Comparison of ENCODE assay signal across 19 cellular contexts in genomic region chr2:108589786-108590185, GRCh38. TPM values are rescaled to one million over a fixed set of nuclear protein-coding genes. Genes with fewer than 3 reads are reported as not detected.
DNase-seq lines count a peak whose midpoint lies in the region; ATAC-seq and TF ChIP-seq lines count a peak whose summit lies in the region.
"Had no signal": no experiment of that assay in that cellular context is flagged by ENCODE, and none has a peak within 500 bp of the region (broad histone marks: within the 10 kb centered on the region; RNA-seq: fewer than 3 reads in every experiment).

No MANE protein-coding gene starts in this region.

- H3K27me3 Mint-ChIP-seq in memory B cell = no peaks in the 10 kb centered on the region
- H3K27me3 Mint-ChIP-seq in stimulated activated naive B cell treated with anti-CD40 and anti-IgM and Interleukin-4, amounts not matched to agents 10 μg/mL and 1 μg/mL and 100 μg/mL, for 72 hours = no peaks in the 10 kb centered on the region
- no peaks in the 10 kb centered on the region for H3K27me3 Mint-ChIP-seq in CD8-positive, alpha-beta T cell (ENCODE audit: low read depth)

- peaks cover 53% of the 10 kb centered on the region for H3K4me1 Mint-ChIP-seq in memory B cell
- peaks cover 53 to 92% of the 10 kb centered on the region in 2 donors for H3K4me1 Mint-ChIP-seq in stimulated activated naive B cell treated with anti-CD40 and anti-IgM and Interleukin-4, amounts not matched to agents 10 μg/mL and 1 μg/mL and 100 μg/mL, for 72 hours
- peaks cover 23% of the 10 kb centered on the region for H3K4me1 Mint-ChIP-seq in CD8-positive, alpha-beta T cell (ENCODE audit: low read depth)

- H3K27me3 ChIP-seq in brain microvascular endothelial cell (replicated peaks) = no peaks in the 10 kb centered on the region
- H3K27me3 ChIP-seq in CD8-positive, alpha-beta T cell (ENCODE audit: insufficient read depth, low read length) = no peaks in the 10 kb centered on the region
- H3K27me3 ChIP-seq: SJCRH30, suprapubic skin had no signal

- H3K4me3 Mint-ChIP-seq in memory B cell = peak overlapping the region; percentile 25
- peak overlapping the region; percentile 76 to 83 for H3K4me3 Mint-ChIP-seq in stimulated activated naive B cell treated with anti-CD40 and anti-IgM and Interleukin-4, amounts not matched to agents 10 μg/mL and 1 μg/mL and 100 μg/mL, for 72 hours
- H3K4me3 Mint-ChIP-seq in CD8-positive, alpha-beta T cell = no peak overlapping the region

- in situ Hi-C loops in brain microvascular endothelial cell (cut with HindIII; ENCODE audit: low pct_ligation_motif_present, low sequenced_read_pairs) = no loop called here

- peak; percentile 44 for DNase-seq in OCI-M1 (lab: John Stamatoyannopoulos, UW)
- no peak for DNase-seq in brain microvascular endothelial cell
- DNase-seq in memory B cell (ENCODE audit: low spot score in 2 of 2) = no peak
- no peak for DNase-seq in stimulated activated naive B cell treated with anti-CD40 and anti-IgM and Interleukin-4, amounts not matched to agents 10 μg/mL and 1 μg/mL and 100 μg/mL, for 72 hours
- DNase-seq in SK-N-DZ (ENCODE audit: low spot score) = no peak
- no peak for DNase-seq in A172 (ENCODE audit: low spot score)
- DNase-seq in CD8-positive, alpha-beta T cell = no peak
- no peak for DNase-seq in activated effector memory CD4-positive, alpha-beta T cell treated with Interleukin-2 at 50 U/mL for 16 hours
- DNase-seq: AML-193; amniotic stem cell; GF-D8; KBM-7; NCI-H1092; NCI-H774; SJCRH30; stimulated activated CD4-positive, alpha-beta T cell treated with anti-CD3 and anti-CD28 coated beads, Interleukin-2, amount 100 ng/mL, for 48 hours had no signal

- POLR2A ChIA-PET in CD8-positive, alpha-beta T cell (lab: Charles Lee) = no interaction called here

- no peaks in the 10 kb centered on the region for H3K36me3 Mint-ChIP-seq in memory B cell
- H3K36me3 Mint-ChIP-seq in stimulated activated naive B cell treated with anti-CD40 and anti-IgM and Interleukin-4, amounts not matched to agents 10 μg/mL and 1 μg/mL and 100 μg/mL, for 72 hours = peaks cover 4 to 30% of the 10 kb centered on the region in 2 donors
- H3K36me3 Mint-ChIP-seq in CD8-positive, alpha-beta T cell = no peaks in the 10 kb centered on the region

- no peaks in the 10 kb centered on the region for H3K36me3 ChIP-seq in brain microvascular endothelial cell (replicated peaks)
- H3K36me3 ChIP-seq in CD8-positive, alpha-beta T cell (ENCODE audit: insufficient read depth, low read length) = no peaks in the 10 kb centered on the region
- H3K36me3 ChIP-seq: SJCRH30, suprapubic skin had no signal

- TF ChIP-seq CTCF in brain microvascular endothelial cell (IDR thresholded peaks at IDR 0.05; ENCODE audit: low read depth, low read length, missing control alignments) = no peak
- TF ChIP-seq CTCF in CD8-positive, alpha-beta T cell (IDR thresholded peaks at IDR 0.05) = no peak

- peak overlapping the region; percentile 89 for H3K27ac Mint-ChIP-seq in memory B cell
- H3K27ac Mint-ChIP-seq in stimulated activated naive B cell treated with anti-CD40 and anti-IgM and Interleukin-4, amounts not matched to agents 10 μg/mL and 1 μg/mL and 100 μg/mL, for 72 hours = peak overlapping the region; percentile 79
- H3K27ac Mint-ChIP-seq in CD8-positive, alpha-beta T cell = no peak overlapping the region

- H3K9me3 Mint-ChIP-seq in memory B cell = no peaks in the 10 kb centered on the region
- no peaks in the 10 kb centered on the region for H3K9me3 Mint-ChIP-seq in stimulated activated naive B cell treated with anti-CD40 and anti-IgM and Interleukin-4, amounts not matched to agents 10 μg/mL and 1 μg/mL and 100 μg/mL, for 72 hours
- H3K9me3 Mint-ChIP-seq in CD8-positive, alpha-beta T cell = no peaks in the 10 kb centered on the region

- no peak overlapping the region for H3K4me3 ChIP-seq in brain microvascular endothelial cell (ENCODE audit: low read depth, low read length)
- no peak overlapping the region for H3K4me3 ChIP-seq in CD8-positive, alpha-beta T cell (ENCODE audit: low read depth, low read length)
- H3K4me3 ChIP-seq: GM12878, SJCRH30, suprapubic skin had no signal

- intact Hi-C loops in CD8-positive, alpha-beta T cell (cut with DNase I, micrococcal nuclease) = loop anchor here in 1 of 2 experiments (10.0 kb wide), 1 partner anchor 375 kb away; no protein-coding TSS in a partner anchor

- peak overlapping the region; percentile 83 for H3K27ac ChIP-seq in brain microvascular endothelial cell
- H3K27ac ChIP-seq in CD8-positive, alpha-beta T cell (ENCODE audit: low read depth, low read length) = no peak overlapping the region
- H3K27ac ChIP-seq: SJCRH30, suprapubic skin had no signal

- H3K9me3 ChIP-seq in CD8-positive, alpha-beta T cell (ENCODE audit: low read length) = no peaks in the 10 kb centered on the region
- H3K9me3 ChIP-seq: SJCRH30, suprapubic skin had no signal

- ATAC-seq in memory B cell (ENCODE audit: low read depth) = no peak
- ATAC-seq in stimulated activated naive B cell treated with anti-CD40 and anti-IgM and Interleukin-4, amounts not matched to agents 10 μg/mL and 1 μg/mL and 100 μg/mL, for 72 hours (replicated peaks) = no peak
- no peak for ATAC-seq in CD8-positive, alpha-beta T cell
- ATAC-seq: GM12878, sciatic nerve had no signal

- CTCF ChIA-PET in CD8-positive, alpha-beta T cell (lab: Charles Lee) = interaction anchor here (1.2 kb wide), 1 partner anchor 47 kb away, joined by 6 read pairs; no protein-coding TSS in a partner anchor

- peaks cover 12% of the 10 kb centered on the region for H3K4me1 ChIP-seq in CD8-positive, alpha-beta T cell (ENCODE audit: insufficient read depth, low read length)

RNA-seq across cellular contexts. Expression of gene LIMS1, which starts 55.5 kb away (rescaled TPM):
- polyA plus RNA-seq in SK-N-DZ (2014; cell fraction: cytosol; rRNA removed) = 16.6 and 26.5 TPM in 2 replicates
- 2.9 and 3.7 TPM in 2 replicates for polyA plus RNA-seq in SK-N-DZ (2014; cell fraction: nucleus; rRNA removed)
- total RNA-seq in A172 (2014; rRNA removed; shearing (Covaris generic)) = 53.8 and 91.9 TPM in 2 replicates
- total RNA-seq in CD8-positive, alpha-beta T cell = 10 to 100 TPM; 10.1 to 10.6 TPM
